16 cellular contexts compared by ENCODE assay signal in the genomic region with DNA sequence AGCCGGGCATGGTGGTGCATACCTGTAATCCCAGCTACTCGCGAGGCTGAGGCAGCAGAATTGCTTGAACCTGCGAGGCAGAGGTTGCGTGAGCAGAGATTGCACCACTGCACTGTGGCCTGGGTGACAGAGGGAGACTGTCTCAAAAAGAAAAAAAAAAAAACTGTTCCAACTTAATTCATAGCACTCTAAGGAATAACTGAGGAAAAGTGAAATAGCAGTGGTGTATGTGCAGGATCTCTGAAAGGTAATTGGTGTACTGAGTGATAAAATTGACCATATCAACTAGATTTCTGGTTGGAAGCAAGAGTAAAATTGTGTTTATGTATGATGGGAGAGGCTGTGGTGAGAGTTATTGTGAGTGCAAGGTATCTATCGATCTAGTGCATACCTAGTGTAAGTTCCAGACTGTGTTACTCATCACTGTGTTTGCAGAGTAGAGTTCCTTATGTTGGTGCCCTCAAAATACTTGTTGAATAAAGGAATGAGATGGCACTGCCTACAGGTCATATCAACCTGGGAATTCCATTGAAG. TPM values are rescaled to one million over a fixed set of nuclear protein-coding genes. Genes with fewer than 3 reads are reported as not detected.
DNase-seq lines count a peak whose midpoint lies in the region; ATAC-seq, FAIRE-seq and TF ChIP-seq lines count a peak whose summit lies in the region.
"Had no signal": no experiment of that assay in that cellular context is flagged by ENCODE, and none has a peak within 500 bp of the region (broad histone marks: within the 10 kb centered on the region; RNA-seq: fewer than 3 reads in every experiment).

No MANE protein-coding gene starts in this region.

- H4K8ac ChIP-seq in trophoblast cell (ENCODE audit: low read depth, low read length), result no peak overlapping the region

- no peak for FAIRE-seq in bronchial epithelial cell (lab: Jason Lieb, UNC)
- FAIRE-seq: K562 had no signal

- peak overlapping the region; percentile 44 for H3K9ac ChIP-seq in Loucy (ENCODE audit: low read depth, low read length, poor library complexity, severe bottlenecking)
- H3K9ac ChIP-seq in trophoblast cell (ENCODE audit: low read length), result no peak overlapping the region

- H3K27me3 Mint-ChIP-seq in activated CD4-positive, alpha-beta T cell treated with anti-CD3 and anti-CD28 coated beads, Interleukin-2, amount 10 ng/mL, durations not matched to agents 7 days and 5 days, result no peaks in the 10 kb centered on the region
- no peaks in the 10 kb centered on the region for H3K27me3 Mint-ChIP-seq in natural killer cell treated with Interleukin-12 subunit alpha and Interleukin-12 subunit beta and Interleukin-15 and Interleukin-18, amount 100 ng/mL, for 72 hours
- H3K27me3 Mint-ChIP-seq: dendritic cell treated with granulocyte-macrophage colony-stimulating factor and Interleukin-4, amounts not matched to agents 40 ng/mL and 50 ng/mL, for 4 days had no signal

- no peak for ATAC-seq in HG03159 (IDR thresholded peaks at IDR 0.05; ENCODE audit: unreplicated experiment)
- no peak for ATAC-seq in natural killer cell treated with Interleukin-12 subunit alpha and Interleukin-12 subunit beta and Interleukin-15 and Interleukin-18, amount 100 ng/mL, for 72 hours
- ATAC-seq: K562 had no signal

- H3K18ac ChIP-seq in trophoblast cell (ENCODE audit: low read length), result no peak overlapping the region

- peak overlapping the region; percentile 52 for H3K4ac ChIP-seq in trophoblast cell (ENCODE audit: low read depth, low read length)

- H4K12ac ChIP-seq in trophoblast cell (ENCODE audit: low read depth, low read length), result no peak overlapping the region

- no peaks in the 10 kb centered on the region for H3K79me1 ChIP-seq in trophoblast cell (ENCODE audit: low read length)

- H3K4me2 ChIP-seq in Loucy (ENCODE audit: low read depth, low read length, poor library complexity, severe bottlenecking) (peak overlapping the region; percentile 82), trophoblast cell (ENCODE audit: low read length) (no peak overlapping the region)

- H3K27ac ChIP-seq in trophoblast cell (ENCODE audit: low read depth, low read length) (no peak overlapping the region), esophagus squamous epithelium (no peak overlapping the region)
- H3K27ac ChIP-seq: lower lobe of right lung, uterus had no signal

- WGBS in trophoblast cell (ENCODE audit: extremely low coverage, insufficient coverage, insufficient read length), result no CpG with 5 or more reads among the region's 6 CpGs
- 65 to 74% methylated on average over 6 of the region's 6 CpGs for WGBS in esophagus squamous epithelium, 2 donors

- H3K14ac ChIP-seq in trophoblast cell (ENCODE audit: low read length), result no peak overlapping the region

- intact Hi-C loops in esophagus squamous epithelium (cut with DNase I), result no loop called here

- H3K79me2 ChIP-seq in Loucy (ENCODE audit: insufficient read depth, low read length), result peaks cover 100% of the 10 kb centered on the region
- H3K79me2 ChIP-seq in trophoblast cell (ENCODE audit: control insufficient read depth, insufficient read depth, low read length, poor library complexity), result peaks cover 11% of the 10 kb centered on the region

- H4K91ac ChIP-seq in trophoblast cell (ENCODE audit: low read depth, low read length), result no peak overlapping the region

- CTCF ChIA-PET in activated CD4-positive, alpha-beta T cell treated with anti-CD3 and anti-CD28 coated beads, Interleukin-2, amount 10 ng/mL, durations not matched to agents 7 days and 5 days (lab: Charles Lee), result no interaction called here

- H3K4me3 Mint-ChIP-seq in activated CD4-positive, alpha-beta T cell treated with anti-CD3 and anti-CD28 coated beads, Interleukin-2, amount 10 ng/mL, durations not matched to agents 7 days and 5 days, result peak overlapping the region; percentile 33
- H3K4me3 Mint-ChIP-seq in natural killer cell treated with Interleukin-12 subunit alpha and Interleukin-12 subunit beta and Interleukin-15 and Interleukin-18, amount 100 ng/mL, for 72 hours, result no peak overlapping the region
- H3K4me3 Mint-ChIP-seq: dendritic cell treated with granulocyte-macrophage colony-stimulating factor and Interleukin-4, amounts not matched to agents 40 ng/mL and 50 ng/mL, for 4 days had no signal

- peaks cover 99% of the 10 kb centered on the region for H4K20me1 ChIP-seq in Loucy (ENCODE audit: insufficient read depth, low read length, poor library complexity, severe bottlenecking)

- no peak overlapping the region for H2BK120ac ChIP-seq in trophoblast cell (ENCODE audit: insufficient read depth, low read length, poor library complexity)

- H3K4me3 ChIP-seq in Loucy (ENCODE audit: low read length, poor library complexity, severe bottlenecking), result peak overlapping the region; percentile 78
- no peak overlapping the region for H3K4me3 ChIP-seq in bronchial epithelial cell (ENCODE audit: low read depth, low read length)
- no peak overlapping the region for H3K4me3 ChIP-seq in trophoblast cell (ENCODE audit: low read depth, low read length)
- no peak overlapping the region for H3K4me3 ChIP-seq in esophagus squamous epithelium
- H3K4me3 ChIP-seq: K562, lower lobe of right lung, uterus had no signal

- H2AFZ ChIP-seq in Loucy (ENCODE audit: low read length) (no peak overlapping the region), trophoblast cell (ENCODE audit: insufficient read depth, low read length, poor library complexity) (no peak overlapping the region)

- no peak overlapping the region for H2AK5ac ChIP-seq in trophoblast cell (ENCODE audit: low read length)

- H3K36me3 ChIP-seq in Loucy (ENCODE audit: insufficient read depth, low read length), result peaks cover 7% of the 10 kb centered on the region; the same call in 1 of the 2 replicates
- H3K36me3 ChIP-seq in bronchial epithelial cell (ENCODE audit: control insufficient read depth, insufficient read depth, low read length), result no peaks in the 10 kb centered on the region
- H3K36me3 ChIP-seq in trophoblast cell (ENCODE audit: control insufficient read depth in 1 of 2, insufficient read depth in 2 of 2, low read length in 2 of 2), result peaks cover 3 to 4% of the 10 kb centered on the region in 2 experiments
- peaks cover 0 to 5% (median 0%) of the 10 kb centered on the region in 3 donors for H3K36me3 ChIP-seq in esophagus squamous epithelium
- H3K36me3 ChIP-seq: lower lobe of right lung, uterus had no signal

- H3K9me3 ChIP-seq in Loucy (ENCODE audit: insufficient read depth, low read depth, low read length), result no peaks in the 10 kb centered on the region
- H3K9me3 ChIP-seq in trophoblast cell (ENCODE audit: insufficient read depth, low read depth, low read length), result no peaks in the 10 kb centered on the region
- H3K9me3 ChIP-seq in esophagus squamous epithelium, result no peaks in the 10 kb centered on the region
- H3K9me3 ChIP-seq: lower lobe of right lung, uterus had no signal

- POLR2A ChIA-PET in activated CD4-positive, alpha-beta T cell treated with anti-CD3 and anti-CD28 coated beads, Interleukin-2, amount 10 ng/mL, durations not matched to agents 7 days and 5 days (lab: Charles Lee), result no interaction called here

- H3K9me3 Mint-ChIP-seq in activated CD4-positive, alpha-beta T cell treated with anti-CD3 and anti-CD28 coated beads, Interleukin-2, amount 10 ng/mL, durations not matched to agents 7 days and 5 days, result no peaks in the 10 kb centered on the region
- H3K9me3 Mint-ChIP-seq in natural killer cell treated with Interleukin-12 subunit alpha and Interleukin-12 subunit beta and Interleukin-15 and Interleukin-18, amount 100 ng/mL, for 72 hours, result no peaks in the 10 kb centered on the region
- H3K9me3 Mint-ChIP-seq: activated T-helper 1 cell treated with anti-CD3 and anti-CD28 coated beads, Interleukin-12 subunit alpha, Interleukin-12 subunit beta, Interleukin-2, Interleukin-4 antibody, amounts not matched to agents 30 ng/mL and 10 ng/mL and 1 ng/mL, durations not matched to agents 14 hours and 24 hours and 36 hours; dendritic cell treated with granulocyte-macrophage colony-stimulating factor and Interleukin-4, amounts not matched to agents 40 ng/mL and 50 ng/mL, for 4 days had no signal

- no peak overlapping the region for H2BK5ac ChIP-seq in trophoblast cell (ENCODE audit: low read depth, low read length, poor library complexity)

- DNase-seq in activated CD4-positive, alpha-beta T cell treated with anti-CD3 and anti-CD28 coated beads, Interleukin-2, amount 10 ng/mL, durations not matched to agents 7 days and 5 days, result no peak
- no peak for DNase-seq in activated CD4-positive, alpha-beta T cell treated with anti-CD3 and anti-CD28 coated beads for 4 hours
- DNase-seq in bronchial epithelial cell (ENCODE audit: low read depth) (peak; percentile 67), trophoblast cell (peak; percentile 50 to 51), esophagus squamous epithelium (lab: John Stamatoyannopoulos, UW) (no peak)
- no peak for DNase-seq in natural killer cell treated with Interleukin-12 subunit alpha and Interleukin-12 subunit beta and Interleukin-15 and Interleukin-18, amount 100 ng/mL, for 72 hours (ENCODE audit: low spot score)
- DNase-seq: lower lobe of right lung; NCI-H1417 treated with DMSO at 0.1 percent for 48 hours; NCI-H345; stimulated activated naive CD4-positive, alpha-beta T cell; uterus had no signal

- H3K4me1 ChIP-seq in Loucy (ENCODE audit: insufficient read depth, low read length, poor library complexity, severe bottlenecking) (peaks cover 72% of the 10 kb centered on the region), trophoblast cell (ENCODE audit: control insufficient read depth in 1 of 2, insufficient read depth in 2 of 2, low read length in 2 of 2) (peaks cover 3 to 5% of the 10 kb centered on the region in 2 experiments), esophagus squamous epithelium (peaks cover 0 to 97% (median 53%) of the 10 kb centered on the region in 3 donors)

- peak overlapping the region; percentile 6 for H3K27ac Mint-ChIP-seq in activated CD4-positive, alpha-beta T cell treated with anti-CD3 and anti-CD28 coated beads, Interleukin-2, amount 10 ng/mL, durations not matched to agents 7 days and 5 days
- H3K27ac Mint-ChIP-seq in natural killer cell treated with Interleukin-12 subunit alpha and Interleukin-12 subunit beta and Interleukin-15 and Interleukin-18, amount 100 ng/mL, for 72 hours, result peak overlapping the region in 1 of 2 donors; percentile 28
- H3K27ac Mint-ChIP-seq: dendritic cell treated with granulocyte-macrophage colony-stimulating factor and Interleukin-4, amounts not matched to agents 40 ng/mL and 50 ng/mL, for 4 days had no signal

- H3K23ac ChIP-seq in trophoblast cell (ENCODE audit: low read length), result no peak overlapping the region

- peaks cover 68% of the 10 kb centered on the region for H3K4me1 Mint-ChIP-seq in activated CD4-positive, alpha-beta T cell treated with anti-CD3 and anti-CD28 coated beads, Interleukin-2, amount 10 ng/mL, durations not matched to agents 7 days and 5 days
- H3K4me1 Mint-ChIP-seq in natural killer cell treated with Interleukin-12 subunit alpha and Interleukin-12 subunit beta and Interleukin-15 and Interleukin-18, amount 100 ng/mL, for 72 hours (ENCODE audit: low read depth in 2 of 2), result peaks cover 57 to 61% of the 10 kb centered on the region in 2 donors

- no peak for TF ChIP-seq CTCF in Loucy (conservative IDR thresholded peaks at IDR 0.05; ENCODE audit: low read length)
- TF ChIP-seq CTCF in bronchial epithelial cell (IDR thresholded peaks at IDR 0.05; ENCODE audit: insufficient read depth, low read length, severe bottlenecking), result no peak
- no peak for TF ChIP-seq CTCF in esophagus squamous epithelium (IDR thresholded peaks at IDR 0.05)

- H3K36me3 Mint-ChIP-seq in activated CD4-positive, alpha-beta T cell treated with anti-CD3 and anti-CD28 coated beads, Interleukin-2, amount 10 ng/mL, durations not matched to agents 7 days and 5 days (ENCODE audit: low read depth), result peaks cover 50% of the 10 kb centered on the region
- H3K36me3 Mint-ChIP-seq in natural killer cell treated with Interleukin-12 subunit alpha and Interleukin-12 subunit beta and Interleukin-15 and Interleukin-18, amount 100 ng/mL, for 72 hours, result peaks cover 1% of the 10 kb centered on the region

- H2BK12ac ChIP-seq in trophoblast cell (ENCODE audit: low read length), result no peak overlapping the region

- no peaks in the 10 kb centered on the region for H3K27me3 ChIP-seq in Loucy (ENCODE audit: insufficient read depth, low read length, poor library complexity, severe bottlenecking)
- no peaks in the 10 kb centered on the region for H3K27me3 ChIP-seq in bronchial epithelial cell (ENCODE audit: control insufficient read depth, insufficient read depth, low read length)
- H3K27me3 ChIP-seq in trophoblast cell (ENCODE audit: insufficient read depth, low read length), result no peaks in the 10 kb centered on the region
- no peaks in the 10 kb centered on the region for H3K27me3 ChIP-seq in esophagus squamous epithelium
- H3K27me3 ChIP-seq: uterus had no signal

- TF ChIP-seq POLR2A in esophagus squamous epithelium (IDR thresholded peaks at IDR 0.05), result no peak

- H3K9me2 ChIP-seq in Loucy (replicated peaks; ENCODE audit: low read depth, low read length), result no peaks in the 10 kb centered on the region

- no peaks in the 10 kb centered on the region for H3F3A ChIP-seq in Loucy (ENCODE audit: low read depth)

RNA-seq across cellular contexts. Expression of a gene that starts 6.3 kb away (rescaled TPM):
- 100 to 1,000 TPM; 143 to 159 TPM for total RNA-seq in activated CD4-positive, alpha-beta T cell treated with anti-CD3 and anti-CD28 coated beads, Interleukin-2, amount 10 ng/mL, durations not matched to agents 7 days and 5 days
- total RNA-seq in bronchial epithelial cell, result 92.1 and 109 TPM in 2 replicates
- 85.1 and 87.6 TPM in 2 replicates for polyA plus RNA-seq in trophoblast cell (2013)
- 10 to 100 TPM; 42.1 to 77.6 (median 64.5) TPM for total RNA-seq in esophagus squamous epithelium
- total RNA-seq in natural killer cell treated with Interleukin-12 subunit alpha and Interleukin-12 subunit beta and Interleukin-15 and Interleukin-18, amount 100 ng/mL, for 72 hours, result 100 to 1,000 TPM; 140 to 161 TPM

Comparison
In these comparisons a context has a peak if more than half of its experiments do, and no peak if none do; other contexts are left out.
1. DNase-seq: peak in bronchial epithelial cell (single experiment) and trophoblast cell (2 of 2); none in activated CD4-positive, alpha-beta T cell treated with anti-CD3 and anti-CD28 coated beads, Interleukin-2, amount 10 ng/mL, durations not matched to agents 7 days and 5 days (single experiment), activated CD4-positive, alpha-beta T cell treated with anti-CD3 and anti-CD28 coated beads for 4 hours (0 of 2), esophagus squamous epithelium (single experiment) and natural killer cell treated with Interleukin-12 subunit alpha and Interleukin-12 subunit beta and Interleukin-15 and Interleukin-18, amount 100 ng/mL, for 72 hours (single experiment).